Comparison of ENCODE assay signal across 2 cellular contexts in genomic region chr6:57165080-57165479, GRCh38.
A peak's percentile ranks its signal among the peaks of the same experiment; 100 is the strongest.
TF ChIP-seq lines count a peak whose summit lies in the region.

No MANE protein-coding gene starts in this region.

TF ChIP-seq in HEK293, 187 proteins besides CTCF, POLR2A, EP300 and RAD21:
- TF ChIP-seq AEBP2 (tag by site-specific recombination; IDR thresholded peaks at IDR 0.05; ENCODE audit: borderline replicate concordance) (no peak), ZNF558 (tag by site-specific recombination; IDR thresholded peaks at IDR 0.05) (peak; percentile 100)

TF ChIP-seq in K562, 482 proteins besides CTCF, POLR2A, EP300 and RAD21:
- TF ChIP-seq CREB1 (IDR thresholded peaks at IDR 0.05), result no peak
- no peak for TF ChIP-seq CREB1 (CRISPR knock-in tag; IDR thresholded peaks at IDR 0.05)
- TF ChIP-seq RBM14 (IDR thresholded peaks at IDR 0.05; ENCODE audit: borderline replicate concordance, insufficient read depth, low read depth, low read length), result no peak
- TF ChIP-seq ATF4 (CRISPR knock-in tag; IDR thresholded peaks at IDR 0.05), result no peak
- no peak for TF ChIP-seq ZNF717 (CRISPR knock-in tag; IDR thresholded peaks at IDR 0.05)
- peak; percentile 24 for TF ChIP-seq ZNF280A (IDR thresholded peaks at IDR 0.05; ENCODE audit: low read depth, partially characterized antibody)
- TF ChIP-seq TRIM28 (IDR thresholded peaks at IDR 0.05), result 0 out of 2 replicates have a peak, but pooled peaks have one; percentile 57
- TF ChIP-seq LARP7 (IDR thresholded peaks at IDR 0.05), result no peak
- TF ChIP-seq WHSC1 (IDR thresholded peaks at IDR 0.05; ENCODE audit: low read length), result no peak
TF ChIP-seq in K562: peak in this region for 2.
